Comparison of ENCODE assay signal across 20 cellular contexts in the genomic region with DNA sequence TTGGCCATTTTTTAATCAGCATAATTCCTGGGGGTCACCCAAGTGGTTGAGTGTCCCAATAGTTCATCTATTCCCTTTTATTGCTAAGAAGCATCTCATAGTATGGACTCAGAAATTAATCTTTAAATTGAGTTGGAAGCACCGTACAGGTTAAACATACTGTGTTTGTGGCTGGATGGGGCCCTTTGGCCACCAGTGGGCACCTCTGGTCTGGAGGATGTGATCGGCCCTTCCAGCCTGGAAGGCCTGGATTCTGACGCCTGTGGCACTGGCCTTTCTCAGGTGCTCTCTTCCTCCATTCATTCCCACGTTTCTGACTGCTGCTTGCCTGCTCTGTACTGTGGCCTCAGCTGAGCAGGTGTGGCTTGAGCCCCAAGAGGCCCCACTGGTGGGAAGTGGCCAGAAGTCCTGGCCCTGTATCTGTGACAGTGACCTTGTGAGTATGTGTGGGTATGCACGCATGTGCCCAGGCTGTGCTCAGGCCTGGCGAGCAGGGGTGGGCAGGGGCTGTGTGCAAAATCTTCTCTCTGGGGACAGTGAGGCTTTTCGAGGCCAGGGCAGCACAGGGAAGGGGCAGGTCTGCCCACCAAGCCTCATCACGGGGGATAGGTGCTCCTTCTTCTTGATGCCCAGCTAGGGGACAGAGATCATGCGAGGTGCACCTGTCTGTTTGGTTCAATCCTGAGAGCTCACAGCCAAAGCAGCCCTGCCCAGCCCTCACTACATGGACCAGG. TPM values are rescaled to one million over a fixed set of nuclear protein-coding genes. Genes with fewer than 3 reads are reported as not detected.
DNase-seq lines count a peak whose midpoint lies in the region; ATAC-seq and TF ChIP-seq lines count a peak whose summit lies in the region.
"Had no signal": no experiment of that assay in that cellular context is flagged by ENCODE, and none has a peak within 500 bp of the region (broad histone marks: within the 10 kb centered on the region; RNA-seq: fewer than 3 reads in every experiment).

No MANE protein-coding gene starts in this region.

- DNase-seq in HT-29 (ENCODE audit: low spot score): peak; percentile 60
- DNase-seq in WERI-Rb-1: no peak
- no peak for DNase-seq in left ventricle myocardium inferior
- no peak for DNase-seq in progenitor cell of endocrine pancreas (ENCODE audit: low spot score, unreplicated experiment)
- no peak for DNase-seq in NCI-H1092 (lab: John Stamatoyannopoulos, UW)
- DNase-seq in COR-L47 (lab: John Stamatoyannopoulos, UW): no peak
- DNase-seq: activated CD4-positive, CD25-positive, alpha-beta regulatory T cell; activated CD8-positive, alpha-beta memory T cell treated with anti-CD3 and anti-CD28 coated beads, Interleukin-2, amount 10 ng/mL, durations not matched to agents 7 days and 5 days; activated effector memory CD4-positive, alpha-beta T cell treated with Interleukin-2 at 50 U/mL for 16 hours; amniotic stem cell; colonic mucosa; islet precursor cell; NCI-H1048; NCI-H2107; occipital lobe; T-helper 17 cell; testis had no signal

- peaks cover 41% of the 10 kb centered on the region for H3K4me1 ChIP-seq in left ventricle myocardium inferior
- H3K4me1 ChIP-seq: colonic mucosa, testis had no signal

- H3K4me1 Mint-ChIP-seq in progenitor cell of endocrine pancreas (ENCODE audit: low read depth): peaks cover 4% of the 10 kb centered on the region
- H3K4me1 Mint-ChIP-seq: activated CD8-positive, alpha-beta memory T cell treated with anti-CD3 and anti-CD28 coated beads, Interleukin-2, amount 10 ng/mL, durations not matched to agents 7 days and 5 days had no signal

- intact Hi-C loops in left ventricle myocardium inferior (cut with micrococcal nuclease): no loop called here

- H3K27me3 Mint-ChIP-seq in progenitor cell of endocrine pancreas: peaks cover 22% of the 10 kb centered on the region

- H3K36me3 ChIP-seq in WERI-Rb-1: no peaks in the 10 kb centered on the region
- peaks cover 69% of the 10 kb centered on the region for H3K36me3 ChIP-seq in left ventricle myocardium inferior
- H3K36me3 ChIP-seq: colonic mucosa had no signal

- H3K36me3 Mint-ChIP-seq in progenitor cell of endocrine pancreas (ENCODE audit: insufficient read depth): no peaks in the 10 kb centered on the region
- H3K36me3 Mint-ChIP-seq: activated CD8-positive, alpha-beta memory T cell treated with anti-CD3 and anti-CD28 coated beads, Interleukin-2, amount 10 ng/mL, durations not matched to agents 7 days and 5 days had no signal

- TF ChIP-seq CTCF in WERI-Rb-1 (IDR thresholded peaks at IDR 0.05; ENCODE audit: low read depth, low read length) (peak; percentile 53), left ventricle myocardium inferior (IDR thresholded peaks at IDR 0.05; ENCODE audit: borderline replicate concordance) (no peak), progenitor cell of endocrine pancreas (IDR thresholded peaks at IDR 0.05; ENCODE audit: unreplicated experiment) (peak; percentile 30)

- no peak overlapping the region for H3K4me3 ChIP-seq in WERI-Rb-1 (ENCODE audit: low read depth, low read length)
- H3K4me3 ChIP-seq in left ventricle myocardium inferior: no peak overlapping the region
- H3K4me3 ChIP-seq: colonic mucosa, skin epidermis, testis had no signal

- H3K9me3 Mint-ChIP-seq in progenitor cell of endocrine pancreas (ENCODE audit: low read depth): no peaks in the 10 kb centered on the region

- H3K27me3 ChIP-seq in WERI-Rb-1 (ENCODE audit: insufficient read depth, low read depth, severe bottlenecking): no peaks in the 10 kb centered on the region
- no peaks in the 10 kb centered on the region for H3K27me3 ChIP-seq in left ventricle myocardium inferior (ENCODE audit: low read depth)
- H3K27me3 ChIP-seq: colonic mucosa, testis had no signal

- H3K9me3 ChIP-seq in WERI-Rb-1 (ENCODE audit: severe bottlenecking) (no peaks in the 10 kb centered on the region), left ventricle myocardium inferior (replicated peaks) (no peaks in the 10 kb centered on the region)
- H3K9me3 ChIP-seq: colonic mucosa, testis had no signal

- H3K27ac Mint-ChIP-seq in progenitor cell of endocrine pancreas: no peak overlapping the region
- H3K27ac Mint-ChIP-seq: activated CD8-positive, alpha-beta memory T cell treated with anti-CD3 and anti-CD28 coated beads, Interleukin-2, amount 10 ng/mL, durations not matched to agents 7 days and 5 days; T-helper 17 cell had no signal

- no peak overlapping the region for H3K4me3 Mint-ChIP-seq in progenitor cell of endocrine pancreas (ENCODE audit: low read depth)
- H3K4me3 Mint-ChIP-seq: activated CD8-positive, alpha-beta memory T cell treated with anti-CD3 and anti-CD28 coated beads, Interleukin-2, amount 10 ng/mL, durations not matched to agents 7 days and 5 days; T-helper 17 cell had no signal

- H3K27ac ChIP-seq in WERI-Rb-1 (no peak overlapping the region), left ventricle myocardium inferior (replicated peaks) (peak overlapping the region; percentile 59)
- H3K27ac ChIP-seq: colonic mucosa, RWPE1, skin epidermis, testis had no signal

- ATAC-seq in HG03045 (IDR thresholded peaks at IDR 0.05; ENCODE audit: unreplicated experiment): no peak
- ATAC-seq: activated CD8-positive, alpha-beta memory T cell treated with anti-CD3 and anti-CD28 coated beads, Interleukin-2, amount 10 ng/mL, durations not matched to agents 7 days and 5 days; T-helper 17 cell had no signal

RNA-seq across cellular contexts. Expression of gene LDB3, which starts 30.1 kb away (rescaled TPM):
- total RNA-seq in HT-29 (2014; rRNA removed; shearing (Covaris generic)): not detected in 2 replicates
- total RNA-seq in left ventricle myocardium inferior (1,542 TPM), progenitor cell of endocrine pancreas (0.26 and 0.31 TPM in 2 replicates)
- total RNA-seq: T-helper 17 cell had no signal

RNA-seq across cellular contexts. Expression of gene OPN4, which starts 44.0 kb away (rescaled TPM):
- total RNA-seq in HT-29 (2014; rRNA removed; shearing (Covaris generic)): not detected in 2 replicates
- total RNA-seq in left ventricle myocardium inferior (0.25 TPM), progenitor cell of endocrine pancreas (not detected in 2 replicates)
- total RNA-seq: activated CD8-positive, alpha-beta memory T cell treated with anti-CD3 and anti-CD28 coated beads, Interleukin-2, amount 10 ng/mL, durations not matched to agents 7 days and 5 days; colonic mucosa; occipital lobe; T-helper 17 cell had no signal

RNA-seq across cellular contexts. Expression of gene BMPR1A, which starts 58.0 kb away (rescaled TPM):
- 11.2 and 16.4 TPM in 2 replicates for total RNA-seq in HT-29 (2014; rRNA removed; shearing (Covaris generic))
- 43.8 TPM for total RNA-seq in left ventricle myocardium inferior
- total RNA-seq in progenitor cell of endocrine pancreas: 80.7 and 89.7 TPM in 2 replicates

Comparison
In these comparisons a context has a peak if more than half of its experiments do, and no peak if none do; other contexts are left out.
1. RNA of gene LDB3, which starts 30.1 kb away (total RNA-seq): 1,542 TPM in left ventricle myocardium inferior (single experiment); 0.26 to 0.31 TPM in progenitor cell of endocrine pancreas and not detected in HT-29; every median in the first group is over 1,000 times any median in the second.